18 cellular contexts compared by ENCODE assay signal in genomic region chr5:59346987-59347386, GRCh38.
DNase-seq lines count a peak whose midpoint lies in the region; ATAC-seq and TF ChIP-seq lines count a peak whose summit lies in the region.
"Had no signal": no experiment of that assay in that cellular context is flagged by ENCODE, and none has a peak within 500 bp of the region (broad histone marks: within the 10 kb centered on the region; RNA-seq: fewer than 3 reads in every experiment).

No MANE protein-coding gene starts in this region.

- no peaks in the 10 kb centered on the region for H3K27me3 Mint-ChIP-seq in neural crest cell (ENCODE audit: low read depth)

- POLR2A ChIA-PET in SK-N-SH (lab: Yijun Ruan, JAX), result no interaction called here

- no peak overlapping the region for H3K9ac ChIP-seq in SK-N-SH

- no peak for TF ChIP-seq CTCF in SK-N-SH (IDR thresholded peaks at IDR 0.05)
- no peak for TF ChIP-seq CTCF in neural crest cell (conservative IDR thresholded peaks at IDR 0.05)
- no peak for TF ChIP-seq CTCF in gastroesophageal sphincter (IDR thresholded peaks at IDR 0.05)

- no peaks in the 10 kb centered on the region for H3F3A ChIP-seq in SK-N-SH (replicated peaks; ENCODE audit: insufficient read depth)

- H3K4me3 Mint-ChIP-seq in neural crest cell, result no peak overlapping the region
- H3K4me3 Mint-ChIP-seq: CD8-positive, alpha-beta T cell had no signal

- peak overlapping the region; percentile 91 for H3K27ac Mint-ChIP-seq in neural crest cell (ENCODE audit: unreplicated experiment)
- H3K27ac Mint-ChIP-seq: CD8-positive, alpha-beta T cell had no signal

- no peaks in the 10 kb centered on the region for H3K79me2 ChIP-seq in SK-N-SH (ENCODE audit: insufficient read depth)

- CTCF ChIA-PET in SK-N-SH (lab: Yijun Ruan, JAX), result interaction anchor here (1.4 kb wide), 1 partner anchor 21 kb away, joined by 3 read pairs; no protein-coding TSS in a partner anchor

- H3K27ac ChIP-seq in SK-N-SH (ENCODE audit: low read depth in 2 of 2, low read length in 1 of 2) (no peak overlapping the region), gastroesophageal sphincter (peak overlapping the region in 2 of 4 donors; percentile 11 to 13)
- H3K27ac ChIP-seq: 22Rv1 had no signal

- DNase-seq in SK-N-SH (no peak), iris pigment epithelial cell (ENCODE audit: low read depth) (peak; percentile 14), neural crest cell (ENCODE audit: low read depth, low spot score) (no peak), NCI-H1092 treated with DMSO at 0.1 percent for 48 hours (lab: John Stamatoyannopoulos, UW) (no peak), SIG-M5 (lab: John Stamatoyannopoulos, UW) (no peak)
- DNase-seq: CD8-positive, alpha-beta T cell; DND-41; GDM1; MV-4-11; NCI-H1417 treated with DMSO at 0.1 percent for 48 hours; NCI-H2081; NCI-H510A treated with DMSO at 0.1 percent for 48 hours had no signal

- no peaks in the 10 kb centered on the region for H4K20me1 ChIP-seq in SK-N-SH (ENCODE audit: insufficient read depth)

- TF ChIP-seq RAD21 in SK-N-SH (IDR thresholded peaks at IDR 0.05; ENCODE audit: low read length), result no peak

- no peak overlapping the region for H3K4me2 ChIP-seq in SK-N-SH

- no peaks in the 10 kb centered on the region for H3K9me3 Mint-ChIP-seq in neural crest cell
- H3K9me3 Mint-ChIP-seq: CD8-positive, alpha-beta T cell had no signal

- TF ChIP-seq EP300 in SK-N-SH (IDR thresholded peaks at IDR 0.05; ENCODE audit: borderline replicate concordance in 1 of 2, low read depth in 1 of 2, low read length in 1 of 2) (no peak), gastroesophageal sphincter (IDR thresholded peaks at IDR 0.05) (no peak)

- H3K9me2 ChIP-seq in SK-N-SH, result no peaks in the 10 kb centered on the region

- H3K36me3 ChIP-seq in SK-N-SH (replicated peaks in 1 of 2; ENCODE audit: control insufficient read depth in 1 of 2, insufficient read depth in 2 of 2, low read length in 1 of 2) (no peaks in the 10 kb centered on the region), gastroesophageal sphincter (no peaks in the 10 kb centered on the region)

- peaks cover 24% of the 10 kb centered on the region for H3K4me1 Mint-ChIP-seq in neural crest cell

- H3K4me1 ChIP-seq in SK-N-SH (ENCODE audit: control insufficient read depth in 1 of 2, insufficient read depth in 2 of 2, low read depth in 1 of 2, low read length in 1 of 2) (no peaks in the 10 kb centered on the region; a peak in 1 of 4 replicates), gastroesophageal sphincter (peaks cover 0 to 36% (median 5%) of the 10 kb centered on the region in 3 donors)

- no peak overlapping the region for H2AFZ ChIP-seq in SK-N-SH (ENCODE audit: low read depth)

- ATAC-seq in SK-N-SH treated with all-trans-retinoic acid at 6 μM for 48 hours, result no peak
- ATAC-seq in GM21825 (IDR thresholded peaks at IDR 0.05; ENCODE audit: unreplicated experiment), result no peak
- no peak for ATAC-seq in gastroesophageal sphincter
- ATAC-seq: CD8-positive, alpha-beta T cell; GM12878; HCT116 had no signal

- no peaks in the 10 kb centered on the region for H3K36me3 Mint-ChIP-seq in neural crest cell (ENCODE audit: low read depth)
- H3K36me3 Mint-ChIP-seq: CD8-positive, alpha-beta T cell had no signal

- no peak for TF ChIP-seq POLR2A in gastroesophageal sphincter (IDR thresholded peaks at IDR 0.05)

- H3K9me3 ChIP-seq in SK-N-SH (no peaks in the 10 kb centered on the region), gastroesophageal sphincter (no peaks in the 10 kb centered on the region)

- H3K4me3 ChIP-seq in SK-N-SH (ENCODE audit: low read depth in 2 of 2, low read length in 1 of 2), result no peak overlapping the region
- no peak overlapping the region for H3K4me3 ChIP-seq in gastroesophageal sphincter
- H3K4me3 ChIP-seq: GM12878 had no signal

- WGBS in SK-N-SH (ENCODE audit: low lambda C conversion rate), result 90% methylated on average over 1 of the region's 1 CpG
- 38% methylated on average over 1 of the region's 1 CpG for WGBS in gastroesophageal sphincter (ENCODE audit: low coverage in 1 of 2), 2 donors

- H3K27me3 ChIP-seq in SK-N-SH (ENCODE audit: insufficient read depth) (no peaks in the 10 kb centered on the region), gastroesophageal sphincter (no peaks in the 10 kb centered on the region)

TF ChIP-seq in SK-N-SH treated with all-trans-retinoic acid at 6 μM for 48 hours, 23 proteins besides CTCF, POLR2A, EP300 and RAD21:
- no peak for TF ChIP-seq TOX (CRISPR knock-in tag; IDR thresholded peaks at IDR 0.05; ENCODE audit: borderline replicate concordance)
- TF ChIP-seq ISL1 (CRISPR knock-in tag; IDR thresholded peaks at IDR 0.05), result 0 out of 2 replicates have a peak, but pooled peaks have one; percentile 30

TF ChIP-seq in SK-N-SH, 30 proteins besides CTCF, POLR2A, EP300 and RAD21:
- TF ChIP-seq JUND (IDR thresholded peaks at IDR 0.05) (no peak), SIN3A (IDR thresholded peaks at IDR 0.05; ENCODE audit: borderline replicate concordance, low read depth, low read length) (no peak), MXI1 (IDR thresholded peaks at IDR 0.05; ENCODE audit: low read depth, low read length) (no peak), PBX3 (IDR thresholded peaks at IDR 0.05) (no peak), TEAD4 (IDR thresholded peaks at IDR 0.05; ENCODE audit: borderline replicate concordance, insufficient read depth) (no peak)
